ENCODE assay signal across 14 cellular contexts in genomic region chr11:27902981-27903624, GRCh38.
DNase-seq lines count a peak whose midpoint lies in the region; ATAC-seq and TF ChIP-seq lines count a peak whose summit lies in the region.
"Had no signal": no experiment of that assay in that cellular context is flagged by ENCODE, and none has a peak within 500 bp of the region (broad histone marks: within the 10 kb centered on the region; RNA-seq: fewer than 3 reads in every experiment).

No MANE protein-coding gene starts in this region.

- TF ChIP-seq CTCF in astrocyte of the spinal cord (IDR thresholded peaks at IDR 0.05; ENCODE audit: low read depth, low read length), result no peak

- in situ Hi-C loops in astrocyte of the spinal cord (cut with HindIII; ENCODE audit: low sequenced_read_pairs), result no loop called here

- DNase-seq in AG08396 (ENCODE audit: low spot score), result peak; percentile 14
- peak; percentile 56 for DNase-seq in HPDE6-E6E7 (ENCODE audit: extremely low spot score)
- DNase-seq in astrocyte of the spinal cord (ENCODE audit: low read depth, low spot score), result peak; percentile 63
- DNase-seq in iris pigment epithelial cell (ENCODE audit: low read depth), result peak; percentile 64
- no peak for DNase-seq in activated T-cell treated with anti-CD3 and anti-CD28 coated beads for 4 hours
- DNase-seq in activated CD4-positive, alpha-beta T cell treated with anti-CD3 and anti-CD28 coated beads, Interleukin-2, amount 50 U/mL, for 48 hours, result no peak
- DNase-seq: activated T-cell treated with anti-CD3 and anti-CD28 coated beads, Interleukin-2, amount 50 U/mL, for 72 hours; adrenal gland; BE2C; H9; NK-92 treated with Interleukin-12 subunit alpha and Interleukin-12 subunit beta, amount 100 ng/mL, for 24 hours had no signal

- ATAC-seq in HG03196 (IDR thresholded peaks at IDR 0.05; ENCODE audit: unreplicated experiment) (no peak), GM18870 (IDR thresholded peaks at IDR 0.05; ENCODE audit: unreplicated experiment) (no peak)
- ATAC-seq: activated T-cell treated with anti-CD3 and anti-CD28 coated beads, Interleukin-2, amount 50 U/mL, for 72 hours had no signal

- H3K4me3 ChIP-seq in astrocyte of the spinal cord (ENCODE audit: low read depth, low read length), result no peak overlapping the region
- H3K4me3 ChIP-seq: adrenal gland, lung had no signal

Comparison
In these comparisons a context has a peak if more than half of its experiments do, and no peak if none do; other contexts are left out.
1. DNase-seq: peak in AG08396 (single experiment), HPDE6-E6E7 (single experiment), astrocyte of the spinal cord (single experiment) and iris pigment epithelial cell (single experiment); none in activated T-cell treated with anti-CD3 and anti-CD28 coated beads for 4 hours (single experiment) and activated CD4-positive, alpha-beta T cell treated with anti-CD3 and anti-CD28 coated beads, Interleukin-2, amount 50 U/mL, for 48 hours (0 of 2).